3 cellular contexts compared by ENCODE assay signal in genomic region chr2:47623140-47623539, GRCh38. TPM values are rescaled to one million over a fixed set of nuclear protein-coding genes. Genes with fewer than 3 reads are reported as not detected.
"Had no signal": no experiment of that assay in that cellular context is flagged by ENCODE, and none has a peak within 500 bp of the region (broad histone marks: within the 10 kb centered on the region; RNA-seq: fewer than 3 reads in every experiment).

No MANE protein-coding gene starts in this region.

RNA-seq across cellular contexts. Expression of gene KCNK12, which starts 52.4 kb away (rescaled TPM):
- total RNA-seq: M059J, Peyer's patch, SJSA1 had no signal
